ENCODE assay signal across 27 cellular contexts in genomic region chr14:58563981-58564380, GRCh38.
"Had no signal": no experiment of that assay in that cellular context is flagged by ENCODE, and none has a peak within 500 bp of the region (broad histone marks: within the 10 kb centered on the region; RNA-seq: fewer than 3 reads in every experiment).

No MANE protein-coding gene starts in this region.

- H3K4me3 ChIP-seq: pancreas, prostate gland, right lobe of liver, sigmoid colon, stomach, suprapubic skin, testis, tibial artery, transverse colon, upper lobe of left lung, vagina had no signal

- H3K27me3 ChIP-seq: neutrophil, pancreas, right lobe of liver, sigmoid colon, stomach, suprapubic skin, testis, tibial artery, transverse colon, upper lobe of left lung, vagina had no signal

- H3K27me3 Mint-ChIP-seq: naive B cell; stimulated activated naive B cell treated with anti-CD40 and anti-IgM and Interleukin-4, amounts not matched to agents 10 μg/mL and 1 μg/mL and 100 μg/mL, for 72 hours; stimulated activated naive CD8-positive, alpha-beta T cell treated with anti-CD3 and anti-CD28 coated beads, Interleukin-15, Interleukin-2, amounts not matched to agents 100 ng/mL and 50 ng/mL, for 24 hours had no signal

- H3K9me3 ChIP-seq: neutrophil, pancreas, prostate gland, right lobe of liver, sigmoid colon, stomach, suprapubic skin, testis, tibial artery, transverse colon, upper lobe of left lung, vagina had no signal

- ATAC-seq: natural killer cell; pancreas; right cardiac atrium; right lobe of liver; stimulated activated effector memory CD8-positive, alpha-beta T cell treated with anti-CD3 and anti-CD28 coated beads, Interleukin-12 subunit alpha, Interleukin-12 subunit beta, amount 100 ng/mL, for 72 hours; stimulated activated naive B cell treated with anti-CD40 and anti-IgM and Interleukin-4, amounts not matched to agents 10 μg/mL and 1 μg/mL and 100 μg/mL, for 72 hours had no signal

- DNase-seq: naive B cell; natural killer cell; nucleus accumbens; pancreas; right cardiac atrium; right lobe of liver; sigmoid colon; small intestine; stimulated activated CD4-positive, alpha-beta T cell treated with anti-CD3 and anti-CD28 coated beads, Interleukin-15, amount 100 ng/mL, for 24 hours; stimulated activated CD4-positive, alpha-beta T cell treated with anti-CD3 and anti-CD28 coated beads, Interleukin-2, amount 100 ng/mL, for 24 hours; stimulated activated CD4-positive, alpha-beta T cell treated with anti-CD3 and anti-CD28 coated beads, Interleukin-2, amount 100 ng/mL, for 48 hours; stimulated activated CD4-positive, alpha-beta T cell treated with anti-CD3 and anti-CD28 coated beads, Interleukin-4, amount 100 ng/mL, for 24 hours; stimulated activated naive B cell treated with anti-CD40 and anti-IgM and Interleukin-4, amounts not matched to agents 10 μg/mL and 1 μg/mL and 100 μg/mL, for 72 hours; stimulated activated naive CD4-positive, alpha-beta T cell treated with Interleukin-2 at 50 U/mL for 16 hours; stomach; testis; tibial artery; transverse colon; upper lobe of left lung had no signal

- H3K9me3 Mint-ChIP-seq: naive B cell; natural killer cell; nephron; neural crest cell; stimulated activated effector memory CD8-positive, alpha-beta T cell treated with anti-CD3 and anti-CD28 coated beads, Interleukin-12 subunit alpha, Interleukin-12 subunit beta, amount 100 ng/mL, for 72 hours; stimulated activated naive B cell treated with anti-CD40 and anti-IgM and Interleukin-4, amounts not matched to agents 10 μg/mL and 1 μg/mL and 100 μg/mL, for 72 hours; stimulated activated naive CD8-positive, alpha-beta T cell treated with anti-CD3 and anti-CD28 coated beads, Interleukin-15, Interleukin-2, amounts not matched to agents 100 ng/mL and 50 ng/mL, for 24 hours had no signal

- H3K36me3 ChIP-seq: neutrophil, pancreas, prostate gland, right lobe of liver, sigmoid colon, stomach, suprapubic skin, tibial artery, transverse colon, upper lobe of left lung, vagina had no signal

- H3K36me3 Mint-ChIP-seq: naive B cell; natural killer cell; stimulated activated effector memory CD8-positive, alpha-beta T cell treated with anti-CD3 and anti-CD28 coated beads, Interleukin-12 subunit alpha, Interleukin-12 subunit beta, amount 100 ng/mL, for 72 hours; stimulated activated naive B cell treated with anti-CD40 and anti-IgM and Interleukin-4, amounts not matched to agents 10 μg/mL and 1 μg/mL and 100 μg/mL, for 72 hours had no signal

- H3K4me1 Mint-ChIP-seq: stimulated activated effector memory CD8-positive, alpha-beta T cell treated with anti-CD3 and anti-CD28 coated beads, Interleukin-12 subunit alpha, Interleukin-12 subunit beta, amount 100 ng/mL, for 72 hours; stimulated activated naive B cell treated with anti-CD40 and anti-IgM and Interleukin-4, amounts not matched to agents 10 μg/mL and 1 μg/mL and 100 μg/mL, for 72 hours had no signal

- H3K4me1 ChIP-seq: pancreas, prostate gland, right lobe of liver, stomach, suprapubic skin, testis, tibial artery had no signal

- H3K27ac Mint-ChIP-seq: naive B cell; natural killer cell; nephron; stimulated activated effector memory CD8-positive, alpha-beta T cell treated with anti-CD3 and anti-CD28 coated beads, Interleukin-12 subunit alpha, Interleukin-12 subunit beta, amount 100 ng/mL, for 72 hours; stimulated activated naive B cell treated with anti-CD40 and anti-IgM and Interleukin-4, amounts not matched to agents 10 μg/mL and 1 μg/mL and 100 μg/mL, for 72 hours; stimulated activated naive CD8-positive, alpha-beta T cell treated with anti-CD3 and anti-CD28 coated beads, Interleukin-15, Interleukin-2, amounts not matched to agents 100 ng/mL and 50 ng/mL, for 24 hours had no signal

- H3K27ac ChIP-seq: neutrophil, pancreas, prostate gland, right lobe of liver, sigmoid colon, stomach, suprapubic skin, testis, tibial artery, transverse colon, upper lobe of left lung, vagina had no signal

- H3K4me3 Mint-ChIP-seq: naive B cell; natural killer cell; nephron; neural crest cell; stimulated activated effector memory CD8-positive, alpha-beta T cell treated with anti-CD3 and anti-CD28 coated beads, Interleukin-12 subunit alpha, Interleukin-12 subunit beta, amount 100 ng/mL, for 72 hours; stimulated activated naive B cell treated with anti-CD40 and anti-IgM and Interleukin-4, amounts not matched to agents 10 μg/mL and 1 μg/mL and 100 μg/mL, for 72 hours; stimulated activated naive CD8-positive, alpha-beta T cell treated with anti-CD3 and anti-CD28 coated beads, Interleukin-15, Interleukin-2, amounts not matched to agents 100 ng/mL and 50 ng/mL, for 24 hours had no signal
